In genomic region chr16:55526448-55526847, GRCh38 we compare ENCODE assay signal across 18 cellular contexts. TPM values are rescaled to one million over a fixed set of nuclear protein-coding genes. Genes with fewer than 3 reads are reported as not detected.
"Had no signal": no experiment of that assay in that cellular context is flagged by ENCODE, and none has a peak within 500 bp of the region (broad histone marks: within the 10 kb centered on the region; RNA-seq: fewer than 3 reads in every experiment).

No MANE protein-coding gene starts in this region.

- DNase-seq: activated CD4-positive, alpha-beta T cell treated with anti-CD3 and anti-CD28 coated beads, Interleukin-2, amount 50 U/mL, for 1 hour; activated CD4-positive, CD25-positive, alpha-beta regulatory T cell; activated naive CD8-positive, alpha-beta T cell treated with anti-CD3 and anti-CD28 coated beads for 36 hours; esophagus squamous epithelium; naive B cell; ovary; stimulated activated CD4-positive, alpha-beta T cell treated with anti-CD3 and anti-CD28 coated beads, Interleukin-1b, Interleukin-23, amount 100 ng/mL, for 48 hours; stimulated activated naive CD8-positive, alpha-beta T cell treated with anti-CD3 and anti-CD28 coated beads, Interleukin-15, amount 100 ng/mL, for 72 hours; upper lobe of right lung had no signal

- H3K36me3 Mint-ChIP-seq: activated naive CD8-positive, alpha-beta T cell treated with anti-CD3 and anti-CD28 coated beads for 36 hours; naive B cell; neural progenitor cell had no signal

- H3K4me3 Mint-ChIP-seq: activated naive CD8-positive, alpha-beta T cell treated with anti-CD3 and anti-CD28 coated beads for 36 hours; activated T-helper 1 cell treated with anti-CD3 and anti-CD28 coated beads, Interleukin-12 subunit alpha, Interleukin-12 subunit beta, Interleukin-2, Interleukin-4 antibody, amounts not matched to agents 30 ng/mL and 10 ng/mL and 1 ng/mL, durations not matched to agents 14 hours and 24 hours and 36 hours; naive B cell; neural progenitor cell; stimulated activated naive CD8-positive, alpha-beta T cell treated with anti-CD3 and anti-CD28 coated beads, Interleukin-15, amount 100 ng/mL, for 72 hours had no signal

- H3K27me3 Mint-ChIP-seq: activated naive CD8-positive, alpha-beta T cell treated with anti-CD3 and anti-CD28 coated beads for 36 hours; naive B cell; stimulated activated naive CD8-positive, alpha-beta T cell treated with anti-CD3 and anti-CD28 coated beads, Interleukin-15, amount 100 ng/mL, for 72 hours had no signal

- H3K9ac ChIP-seq: neural progenitor cell had no signal

- H3K27ac Mint-ChIP-seq: activated naive CD8-positive, alpha-beta T cell treated with anti-CD3 and anti-CD28 coated beads for 36 hours; activated T-helper 1 cell treated with anti-CD3 and anti-CD28 coated beads, Interleukin-12 subunit alpha, Interleukin-12 subunit beta, Interleukin-2, Interleukin-4 antibody, amounts not matched to agents 30 ng/mL and 10 ng/mL and 1 ng/mL, durations not matched to agents 14 hours and 24 hours and 36 hours; naive B cell; neural progenitor cell; stimulated activated naive CD8-positive, alpha-beta T cell treated with anti-CD3 and anti-CD28 coated beads, Interleukin-15, amount 100 ng/mL, for 72 hours had no signal

- H3K4me2 ChIP-seq: neural progenitor cell had no signal

- FAIRE-seq: colon, frontal cortex had no signal

- ATAC-seq: stimulated activated naive CD8-positive, alpha-beta T cell treated with anti-CD3 and anti-CD28 coated beads, Interleukin-15, amount 100 ng/mL, for 72 hours; upper lobe of right lung had no signal

- H3K36me3 ChIP-seq: ascending aorta, neural progenitor cell, ovary, thoracic aorta, upper lobe of right lung had no signal

- H3K4me1 ChIP-seq: ascending aorta, esophagus squamous epithelium, neural progenitor cell, upper lobe of right lung had no signal

- H3K4me3 ChIP-seq: ascending aorta, esophagus squamous epithelium, heart right ventricle, neural progenitor cell, ovary, thoracic aorta, upper lobe of right lung had no signal

- H3K27ac ChIP-seq: ascending aorta, esophagus squamous epithelium, neural progenitor cell, ovary, thoracic aorta, upper lobe of right lung had no signal

- H3K27me3 ChIP-seq: ascending aorta, esophagus squamous epithelium, heart right ventricle, neural progenitor cell, ovary, upper lobe of right lung had no signal

- H2AFZ ChIP-seq: neural progenitor cell had no signal

- H3K4me1 Mint-ChIP-seq: activated naive CD8-positive, alpha-beta T cell treated with anti-CD3 and anti-CD28 coated beads for 36 hours; naive B cell; neural progenitor cell; stimulated activated naive CD8-positive, alpha-beta T cell treated with anti-CD3 and anti-CD28 coated beads, Interleukin-15, amount 100 ng/mL, for 72 hours had no signal

- H3K9me3 ChIP-seq: esophagus squamous epithelium, ovary, thoracic aorta, upper lobe of right lung had no signal

RNA-seq across cellular contexts. Expression of gene CAPNS2, which starts 40.0 kb away (rescaled TPM):
- total RNA-seq: activated CD8-positive, alpha-beta memory T cell treated with anti-CD3 and anti-CD28 coated beads for 36 hours; activated naive CD8-positive, alpha-beta T cell treated with anti-CD3 and anti-CD28 coated beads for 36 hours; activated T-helper 1 cell treated with anti-CD3 and anti-CD28 coated beads, Interleukin-12 subunit alpha, Interleukin-12 subunit beta, Interleukin-2, Interleukin-4 antibody, amounts not matched to agents 30 ng/mL and 10 ng/mL and 1 ng/mL, durations not matched to agents 14 hours and 24 hours and 36 hours; ascending aorta; frontal cortex; mononuclear cell had no signal
- polyA plus RNA-seq: ovary had no signal

RNA-seq across cellular contexts. Expression of gene MMP2, which starts 47.5 kb away (rescaled TPM):
- total RNA-seq: activated CD8-positive, alpha-beta memory T cell treated with anti-CD3 and anti-CD28 coated beads for 36 hours; activated naive CD8-positive, alpha-beta T cell treated with anti-CD3 and anti-CD28 coated beads for 36 hours; activated T-helper 1 cell treated with anti-CD3 and anti-CD28 coated beads, Interleukin-12 subunit alpha, Interleukin-12 subunit beta, Interleukin-2, Interleukin-4 antibody, amounts not matched to agents 30 ng/mL and 10 ng/mL and 1 ng/mL, durations not matched to agents 14 hours and 24 hours and 36 hours had no signal
